ENCODE assay signal across 16 cellular contexts in genomic region chr3:113802795-113803455, GRCh38. TPM values are rescaled to one million over a fixed set of nuclear protein-coding genes. Genes with fewer than 3 reads are reported as not detected.
DNase-seq lines count a peak whose midpoint lies in the region; ATAC-seq and TF ChIP-seq lines count a peak whose summit lies in the region.
"Had no signal": no experiment of that assay in that cellular context is flagged by ENCODE, and none has a peak within 500 bp of the region (broad histone marks: within the 10 kb centered on the region; RNA-seq: fewer than 3 reads in every experiment).

No MANE protein-coding gene starts in this region.

- H3K9me3 Mint-ChIP-seq in activated CD8-positive, alpha-beta memory T cell treated with anti-CD3 and anti-CD28 coated beads, Interleukin-2, amount 10 ng/mL, durations not matched to agents 7 days and 5 days (ENCODE audit: low read depth), result no peaks in the 10 kb centered on the region
- H3K9me3 Mint-ChIP-seq in stimulated activated naive CD8-positive, alpha-beta T cell treated with anti-CD3 and anti-CD28 coated beads, Interleukin-15, Interleukin-2, amounts not matched to agents 100 ng/mL and 50 ng/mL, for 24 hours, result no peaks in the 10 kb centered on the region
- no peaks in the 10 kb centered on the region for H3K9me3 Mint-ChIP-seq in GM23338
- H3K9me3 Mint-ChIP-seq: CD4-positive, CD25-positive, alpha-beta regulatory T cell; mesothelial cell of epicardium had no signal

- TF ChIP-seq CTCF in MM.1S (IDR thresholded peaks at IDR 0.05; ENCODE audit: low read length) (no peak), GM23338 (conservative IDR thresholded peaks at IDR 0.05; ENCODE audit: low read depth in 2 of 2) (no peak)

- CTCF ChIA-PET in activated CD8-positive, alpha-beta memory T cell treated with anti-CD3 and anti-CD28 coated beads, Interleukin-2, amount 10 ng/mL, durations not matched to agents 7 days and 5 days (lab: Charles Lee), result no interaction called here

- H3K36me3 ChIP-seq in MM.1S (replicated peaks; ENCODE audit: insufficient read depth, low read length) (peaks cover 21% of the 10 kb centered on the region), GM23338 (ENCODE audit: insufficient read depth) (peaks cover 16% of the 10 kb centered on the region; the same call in 1 of the 2 replicates)

- H2AFZ ChIP-seq in MM.1S (ENCODE audit: low read length) (no peak overlapping the region), GM23338 (no peak overlapping the region)

- peaks cover 6% of the 10 kb centered on the region for H3K4me1 Mint-ChIP-seq in activated CD8-positive, alpha-beta memory T cell treated with anti-CD3 and anti-CD28 coated beads, Interleukin-2, amount 10 ng/mL, durations not matched to agents 7 days and 5 days
- peaks cover 7% of the 10 kb centered on the region for H3K4me1 Mint-ChIP-seq in stimulated activated naive CD8-positive, alpha-beta T cell treated with anti-CD3 and anti-CD28 coated beads, Interleukin-15, Interleukin-2, amounts not matched to agents 100 ng/mL and 50 ng/mL, for 24 hours (ENCODE audit: low read depth)
- no peaks in the 10 kb centered on the region for H3K4me1 Mint-ChIP-seq in GM23338
- H3K4me1 Mint-ChIP-seq: CD4-positive, CD25-positive, alpha-beta regulatory T cell; mesothelial cell of epicardium had no signal

- H3K4me2 ChIP-seq in MM.1S (ENCODE audit: low read depth, low read length) (0 out of 2 replicates have a peak overlapping the region, but pooled peaks have one; percentile 1), GM23338 (no peak overlapping the region)

- H3F3A ChIP-seq in MM.1S (ENCODE audit: insufficient read depth, low read length) (peaks cover 3% of the 10 kb centered on the region; the same call in 1 of the 2 replicates), GM23338 (replicated peaks; ENCODE audit: low read depth) (no peaks in the 10 kb centered on the region)

- no peaks in the 10 kb centered on the region for H3K79me2 ChIP-seq in MM.1S (ENCODE audit: low read length)
- H3K79me2 ChIP-seq in GM23338 (replicated peaks; ENCODE audit: insufficient read depth), result no peaks in the 10 kb centered on the region

- H3K9ac ChIP-seq in MM.1S (ENCODE audit: low read length), result no peak overlapping the region

- DNase-seq in activated CD8-positive, alpha-beta memory T cell treated with anti-CD3 and anti-CD28 coated beads, Interleukin-2, amount 10 ng/mL, durations not matched to agents 7 days and 5 days, result no peak
- no peak for DNase-seq in activated CD8-positive, alpha-beta memory T cell treated with anti-CD3 and anti-CD28 coated beads, Interleukin-2, amount 50 U/mL, for 48 hours
- DNase-seq in MM.1S (peak; percentile 31), GM23338 (ENCODE audit: low spot score) (no peak), OCI-M2 (lab: John Stamatoyannopoulos, UW; ENCODE audit: unreplicated experiment) (no peak)
- DNase-seq in stimulated activated CD4-positive, alpha-beta T cell treated with anti-CD3 and anti-CD28 coated beads, Interleukin-4, amount 100 ng/mL, for 4 hours, result no peak
- DNase-seq: 8988T; activated naive CD4-positive, alpha-beta T cell treated with anti-CD3 and anti-CD28 coated beads, Interleukin-2, amount 50 U/mL, for 16 hours; caudate nucleus; NCI-H2029; NCI-H774; SHP77 treated with DMSO at 0.1 percent for 48 hours had no signal

- no peak overlapping the region for H3K4me3 Mint-ChIP-seq in activated CD8-positive, alpha-beta memory T cell treated with anti-CD3 and anti-CD28 coated beads, Interleukin-2, amount 10 ng/mL, durations not matched to agents 7 days and 5 days
- H3K4me3 Mint-ChIP-seq in stimulated activated naive CD8-positive, alpha-beta T cell treated with anti-CD3 and anti-CD28 coated beads, Interleukin-15, Interleukin-2, amounts not matched to agents 100 ng/mL and 50 ng/mL, for 24 hours, result no peak overlapping the region
- no peak overlapping the region for H3K4me3 Mint-ChIP-seq in GM23338
- H3K4me3 Mint-ChIP-seq: mesothelial cell of epicardium had no signal

- no peak overlapping the region for H3K4me3 ChIP-seq in MM.1S (ENCODE audit: low read length)
- H3K4me3 ChIP-seq in GM23338, result no peak overlapping the region

- H3K4me1 ChIP-seq in MM.1S (ENCODE audit: low read length) (peaks cover 7% of the 10 kb centered on the region; the same call in 1 of the 2 replicates), GM23338 (ENCODE audit: insufficient read depth) (no peaks in the 10 kb centered on the region)

- H3K27ac ChIP-seq in MM.1S (ENCODE audit: low read length) (no peak overlapping the region), GM23338 (ENCODE audit: low read depth) (no peak overlapping the region)

- H3K27me3 Mint-ChIP-seq in activated CD8-positive, alpha-beta memory T cell treated with anti-CD3 and anti-CD28 coated beads, Interleukin-2, amount 10 ng/mL, durations not matched to agents 7 days and 5 days, result no peaks in the 10 kb centered on the region
- no peaks in the 10 kb centered on the region for H3K27me3 Mint-ChIP-seq in stimulated activated naive CD8-positive, alpha-beta T cell treated with anti-CD3 and anti-CD28 coated beads, Interleukin-15, Interleukin-2, amounts not matched to agents 100 ng/mL and 50 ng/mL, for 24 hours
- peaks cover 5% of the 10 kb centered on the region for H3K27me3 Mint-ChIP-seq in GM23338 (ENCODE audit: insufficient read depth, low read depth, poor library complexity)
- H3K27me3 Mint-ChIP-seq: CD4-positive, CD25-positive, alpha-beta regulatory T cell had no signal

- H4K20me1 ChIP-seq in MM.1S (ENCODE audit: insufficient read depth, low read length) (no peaks in the 10 kb centered on the region), GM23338 (replicated peaks; ENCODE audit: insufficient read depth) (no peaks in the 10 kb centered on the region)

- peaks cover 33% of the 10 kb centered on the region for H3K36me3 Mint-ChIP-seq in activated CD8-positive, alpha-beta memory T cell treated with anti-CD3 and anti-CD28 coated beads, Interleukin-2, amount 10 ng/mL, durations not matched to agents 7 days and 5 days
- H3K36me3 Mint-ChIP-seq in stimulated activated naive CD8-positive, alpha-beta T cell treated with anti-CD3 and anti-CD28 coated beads, Interleukin-15, Interleukin-2, amounts not matched to agents 100 ng/mL and 50 ng/mL, for 24 hours (ENCODE audit: low read depth), result peaks cover 47% of the 10 kb centered on the region
- peaks cover 46% of the 10 kb centered on the region for H3K36me3 Mint-ChIP-seq in GM23338 (ENCODE audit: low read depth)

- H3K9me2 ChIP-seq in MM.1S (replicated peaks; ENCODE audit: insufficient read depth, low read length), result no peaks in the 10 kb centered on the region
- no peaks in the 10 kb centered on the region for H3K9me2 ChIP-seq in GM23338 (ENCODE audit: insufficient read depth)

- H3K27me3 ChIP-seq in MM.1S (replicated peaks; ENCODE audit: insufficient read depth, low read length) (no peaks in the 10 kb centered on the region), GM23338 (ENCODE audit: insufficient read depth) (no peaks in the 10 kb centered on the region)

- H3K9me3 ChIP-seq in MM.1S (replicated peaks; ENCODE audit: insufficient read depth, low read length), result no peaks in the 10 kb centered on the region

- peak; percentile 33 for ATAC-seq in activated CD8-positive, alpha-beta memory T cell treated with anti-CD3 and anti-CD28 coated beads, Interleukin-2, amount 10 ng/mL, durations not matched to agents 7 days and 5 days
- peak; percentile 58 for ATAC-seq in HG02642 (IDR thresholded peaks at IDR 0.05; ENCODE audit: poor library complexity, unreplicated experiment)
- no peak for ATAC-seq in GM23338

- no peak overlapping the region for H3K27ac Mint-ChIP-seq in activated CD8-positive, alpha-beta memory T cell treated with anti-CD3 and anti-CD28 coated beads, Interleukin-2, amount 10 ng/mL, durations not matched to agents 7 days and 5 days
- peak overlapping the region; percentile 45 for H3K27ac Mint-ChIP-seq in stimulated activated naive CD8-positive, alpha-beta T cell treated with anti-CD3 and anti-CD28 coated beads, Interleukin-15, Interleukin-2, amounts not matched to agents 100 ng/mL and 50 ng/mL, for 24 hours
- no peak overlapping the region for H3K27ac Mint-ChIP-seq in GM23338
- H3K27ac Mint-ChIP-seq: mesothelial cell of epicardium had no signal

RNA-seq across cellular contexts. Expression of gene GRAMD1C, which starts 35.7 kb away (rescaled TPM):
- total RNA-seq in activated CD8-positive, alpha-beta memory T cell treated with anti-CD3 and anti-CD28 coated beads, Interleukin-2, amount 10 ng/mL, durations not matched to agents 7 days and 5 days, result 1 to 10 TPM in 1 of 2 experiments, under 1 TPM in 1; 0.40 to 1.1 TPM
- 0.78 and 3.3 TPM in 2 replicates for total RNA-seq in GM23338 (2014; rRNA removed; shearing (Covaris generic))
- polyA plus RNA-seq in GM23338 (2016; fragmentation: Nextera tagmentation; extraction: Ambion mirVana), result 2.6 and 3.6 TPM in 2 replicates

RNA-seq across cellular contexts. Expression of gene ATP6V1A, which starts 56.1 kb away (rescaled TPM):
- 10 to 100 TPM; 30.0 to 50.3 TPM for total RNA-seq in activated CD8-positive, alpha-beta memory T cell treated with anti-CD3 and anti-CD28 coated beads, Interleukin-2, amount 10 ng/mL, durations not matched to agents 7 days and 5 days
- total RNA-seq in GM23338 (2014; rRNA removed; shearing (Covaris generic)), result 80.8 and 87.3 TPM in 2 replicates
- 34.8 and 38.0 TPM in 2 replicates for polyA plus RNA-seq in GM23338 (2016; fragmentation: Nextera tagmentation; extraction: Ambion mirVana)

RNA-seq across cellular contexts. Expression of gene NAA50, which starts 56.9 kb away (rescaled TPM):
- 100 to 1,000 TPM; 106 to 134 TPM for total RNA-seq in activated CD8-positive, alpha-beta memory T cell treated with anti-CD3 and anti-CD28 coated beads, Interleukin-2, amount 10 ng/mL, durations not matched to agents 7 days and 5 days
- 219 and 260 TPM in 2 replicates for total RNA-seq in GM23338 (2014; rRNA removed; shearing (Covaris generic))
- 78.7 and 103 TPM in 2 replicates for polyA plus RNA-seq in GM23338 (2016; fragmentation: Nextera tagmentation; extraction: Ambion mirVana)
